12 cellular contexts compared by ENCODE assay signal in the genomic region with DNA sequence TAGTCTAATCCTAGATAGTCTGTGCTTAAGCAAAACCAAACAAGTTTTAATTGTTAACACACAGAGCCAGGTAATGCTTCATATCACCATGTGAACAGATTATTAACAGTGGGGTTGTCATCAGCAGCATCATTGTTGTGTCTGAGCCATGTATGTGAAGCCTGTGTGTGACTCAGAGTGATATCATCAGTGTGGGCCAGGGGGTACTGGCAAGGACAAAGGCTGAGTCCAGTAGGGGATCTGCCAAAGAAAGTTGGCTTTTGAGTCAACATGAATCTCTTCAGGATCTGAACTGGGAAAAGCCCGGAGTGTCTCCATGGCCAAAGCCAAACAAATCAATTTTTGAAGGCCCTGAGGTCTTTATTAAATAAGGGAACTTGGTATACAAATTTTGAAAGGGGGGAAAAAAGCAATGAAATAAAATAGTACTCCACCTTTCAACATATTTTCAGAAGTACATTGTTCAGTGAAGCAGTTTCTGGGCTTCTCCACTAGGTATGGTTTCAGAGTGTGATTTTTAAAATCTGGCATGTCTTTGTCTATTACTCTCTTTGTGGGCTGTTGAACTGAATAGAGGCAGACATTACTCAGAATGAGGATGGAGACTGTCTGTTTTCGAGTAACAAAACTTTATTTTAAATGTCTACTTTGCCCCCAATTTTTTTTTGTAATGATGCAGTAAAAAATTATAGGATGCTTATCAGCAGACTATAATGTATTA.
DNase-seq lines count a peak whose midpoint lies in the region; ATAC-seq and TF ChIP-seq lines count a peak whose summit lies in the region.
"Had no signal": no experiment of that assay in that cellular context is flagged by ENCODE, and none has a peak within 500 bp of the region (broad histone marks: within the 10 kb centered on the region; RNA-seq: fewer than 3 reads in every experiment).

No MANE protein-coding gene starts in this region.

- H2AFZ ChIP-seq in GM23248 = no peak overlapping the region

- H3K36me3 ChIP-seq in GM23248 (ENCODE audit: low read depth) = no peaks in the 10 kb centered on the region
- H3K36me3 ChIP-seq in RWPE2 (ENCODE audit: low read depth) = no peaks in the 10 kb centered on the region

- peak; percentile 85 for DNase-seq in GM23248
- DNase-seq in RWPE2 (ENCODE audit: low spot score) = peak; percentile 85
- peak; percentile 59 for DNase-seq in fibroblast of gingiva (ENCODE audit: low read depth)
- DNase-seq in skeletal muscle cell (ENCODE audit: low read depth) = peak; percentile 84
- DNase-seq in NCI-H82 treated with DMSO at 0.1 percent for 48 hours (lab: John Stamatoyannopoulos, UW; ENCODE audit: unreplicated experiment) = no peak
- DNase-seq in NCI-H2107 (lab: John Stamatoyannopoulos, UW) = no peak
- no peak for DNase-seq in activated CD4-positive, alpha-beta T cell treated with anti-CD3 and anti-CD28 coated beads, Interleukin-2, amount 50 U/mL, for 48 hours
- DNase-seq in activated naive CD4-positive, alpha-beta T cell treated with anti-CD3 and anti-CD28 coated beads, Interleukin-2, amount 50 U/mL, for 16 hours = no peak
- DNase-seq: activated naive CD8-positive, alpha-beta T cell treated with anti-CD3 and anti-CD28 coated beads, Interleukin-2, amount 50 U/mL, for 24 hours; mucosa of descending colon; retina had no signal

- H3K4me3 ChIP-seq in GM23248 (no peak overlapping the region), RWPE2 (ENCODE audit: severe bottlenecking) (no peak overlapping the region), skeletal muscle cell (ENCODE audit: low read depth, low read length) (no peak overlapping the region)
- H3K4me3 ChIP-seq: K562, mucosa of descending colon had no signal

- H3K4me1 ChIP-seq in GM23248 (ENCODE audit: insufficient read depth) (peaks cover 20% of the 10 kb centered on the region), RWPE2 (ENCODE audit: insufficient read depth, poor library complexity, severe bottlenecking) (peaks cover 32% of the 10 kb centered on the region)

- H3K27me3 ChIP-seq in GM23248 (replicated peaks; ENCODE audit: insufficient read depth) (no peaks in the 10 kb centered on the region), RWPE2 (ENCODE audit: insufficient read depth, poor library complexity, severe bottlenecking) (no peaks in the 10 kb centered on the region)

- peak overlapping the region; percentile 38 for H3K4me2 ChIP-seq in GM23248 (ENCODE audit: unreplicated experiment)

- no peaks in the 10 kb centered on the region for H3K9me2 ChIP-seq in GM23248 (ENCODE audit: insufficient read depth)

- no peaks in the 10 kb centered on the region for H3K79me2 ChIP-seq in GM23248 (ENCODE audit: insufficient read depth)

- 21 to 26% methylated on average over 2 of the region's 2 CpGs for WGBS in GM23248 (ENCODE audit: low coverage in 1 of 2, low lambda C conversion rate in 2 of 2, missing lambda C conversion rate in 2 of 2), 2 experiments

- H3K27ac ChIP-seq in GM23248 = peak overlapping the region; percentile 11; the same call in 1 of the 2 replicates
- H3K27ac ChIP-seq in RWPE2 (ENCODE audit: poor library complexity, severe bottlenecking) = peak overlapping the region; percentile 98

- H3K9me3 ChIP-seq in GM23248 (ENCODE audit: low read depth) = no peaks in the 10 kb centered on the region
- no peaks in the 10 kb centered on the region for H3K9me3 ChIP-seq in RWPE2 (ENCODE audit: severe bottlenecking)
- H3K9me3 ChIP-seq: mucosa of descending colon had no signal

- in situ Hi-C loops in GM23248 (cut with MboI) = no loop called here

- TF ChIP-seq CTCF in RWPE2 (IDR thresholded peaks at IDR 0.05; ENCODE audit: poor library complexity, severe bottlenecking) = no peak

- H3K9ac ChIP-seq in GM23248 = no peak overlapping the region

- peaks cover 29% of the 10 kb centered on the region for H3F3A ChIP-seq in GM23248 (ENCODE audit: insufficient read depth)

- peak; percentile 85 for ATAC-seq in RWPE2 (ENCODE audit: low read depth)
- ATAC-seq: activated naive CD8-positive, alpha-beta T cell treated with anti-CD3 and anti-CD28 coated beads, Interleukin-2, amount 50 U/mL, for 24 hours; K562; mucosa of descending colon had no signal

- H4K20me1 ChIP-seq in GM23248 (ENCODE audit: insufficient read depth) = no peaks in the 10 kb centered on the region

Comparison
In these comparisons a context has a peak if more than half of its experiments do, and no peak if none do; other contexts are left out.
1. DNase-seq: peak in GM23248 (single experiment), RWPE2 (single experiment), fibroblast of gingiva (single experiment) and skeletal muscle cell (single experiment); none in NCI-H82 treated with DMSO at 0.1 percent for 48 hours (single experiment), NCI-H2107 (single experiment), activated CD4-positive, alpha-beta T cell treated with anti-CD3 and anti-CD28 coated beads, Interleukin-2, amount 50 U/mL, for 48 hours (0 of 2) and activated naive CD4-positive, alpha-beta T cell treated with anti-CD3 and anti-CD28 coated beads, Interleukin-2, amount 50 U/mL, for 16 hours (single experiment).